29 cellular contexts compared by ENCODE assay signal in the genomic region with DNA sequence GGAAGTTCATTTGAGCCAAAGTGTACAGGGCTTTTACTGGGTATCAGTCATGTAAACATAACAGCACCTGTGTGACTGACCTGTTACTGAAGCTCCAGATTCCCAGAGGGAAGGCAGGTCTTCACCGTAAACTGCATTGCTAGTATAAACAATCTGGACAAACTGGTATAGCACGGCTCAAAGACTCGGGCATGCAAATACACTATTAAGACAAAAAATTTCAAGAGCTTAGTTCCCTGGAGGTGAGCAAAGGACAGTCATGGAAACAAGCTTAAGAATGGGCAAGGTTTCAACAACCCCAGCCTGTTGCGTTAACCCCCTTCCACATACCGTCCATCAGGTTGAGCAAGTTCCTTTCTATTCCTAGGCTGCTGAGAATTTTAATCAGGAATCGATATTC. TPM values are rescaled to one million over a fixed set of nuclear protein-coding genes. Genes with fewer than 3 reads are reported as not detected.
DNase-seq lines count a peak whose midpoint lies in the region; ATAC-seq, FAIRE-seq and TF ChIP-seq lines count a peak whose summit lies in the region.
"Had no signal": no experiment of that assay in that cellular context is flagged by ENCODE, and none has a peak within 500 bp of the region (broad histone marks: within the 10 kb centered on the region; RNA-seq: fewer than 3 reads in every experiment).

No MANE protein-coding gene starts in this region.

- H3K27me3 Mint-ChIP-seq in CD8-positive, alpha-beta T cell (ENCODE audit: low read depth), result no peaks in the 10 kb centered on the region
- H3K27me3 Mint-ChIP-seq: B cell, IgD-negative memory B cell had no signal

- H3K4me1 ChIP-seq in CD8-positive, alpha-beta T cell (ENCODE audit: insufficient read depth, low read length), result peaks cover 5% of the 10 kb centered on the region
- H3K4me1 ChIP-seq in prostate gland (replicated peaks) (no peaks in the 10 kb centered on the region), neuronal stem cell (ENCODE audit: control insufficient read depth in 2 of 2, insufficient read depth in 1 of 2, low read depth in 1 of 2, low read length in 2 of 2) (no peaks in the 10 kb centered on the region)

- H3K9ac ChIP-seq in neuronal stem cell (ENCODE audit: low read depth, low read length, poor library complexity), result no peak overlapping the region
- H3K9ac ChIP-seq: KMS-11, SK-N-SH had no signal

- TF ChIP-seq POLR2A in prostate gland (IDR thresholded peaks at IDR 0.05), result no peak

- no peak overlapping the region for H2BK15ac ChIP-seq in neuronal stem cell (ENCODE audit: low read length)

- POLR2A ChIA-PET in CD8-positive, alpha-beta T cell (lab: Charles Lee), result no interaction called here

- no peaks in the 10 kb centered on the region for H3K27me3 ChIP-seq in CD8-positive, alpha-beta T cell (ENCODE audit: insufficient read depth, low read length)
- H3K27me3 ChIP-seq in prostate gland (replicated peaks; ENCODE audit: insufficient read depth), result no peaks in the 10 kb centered on the region
- no peaks in the 10 kb centered on the region for H3K27me3 ChIP-seq in neuronal stem cell (ENCODE audit: control insufficient read depth in 3 of 3, insufficient read depth in 3 of 3, low read depth in 1 of 3, low read length in 3 of 3)

- H3K27ac ChIP-seq in CD8-positive, alpha-beta T cell (ENCODE audit: low read depth, low read length), result no peak overlapping the region
- H3K27ac ChIP-seq in epithelial cell of prostate, result no peak overlapping the region
- peak overlapping the region; percentile 28 to 47 for H3K27ac ChIP-seq in prostate gland
- no peak overlapping the region for H3K27ac ChIP-seq in neuronal stem cell (replicated peaks; ENCODE audit: low read length)
- H3K27ac ChIP-seq: KMS-11 had no signal

- intact Hi-C loops in CD8-positive, alpha-beta T cell (cut with DNase I, micrococcal nuclease), result no loop called here
- intact Hi-C loops in prostate gland (cut with DNase I), result no loop called here

- no peaks in the 10 kb centered on the region for H3K36me3 ChIP-seq in CD8-positive, alpha-beta T cell (ENCODE audit: insufficient read depth, low read length)
- H3K36me3 ChIP-seq in prostate gland (no peaks in the 10 kb centered on the region), neuronal stem cell (replicated peaks in 1 of 2; ENCODE audit: control insufficient read depth in 2 of 2, insufficient read depth in 2 of 2, low read length in 2 of 2) (peaks cover 2 to 37% of the 10 kb centered on the region in 2 donors)

- no peak for ATAC-seq in CD8-positive, alpha-beta T cell
- ATAC-seq in HG02981 (IDR thresholded peaks at IDR 0.05; ENCODE audit: unreplicated experiment), result no peak
- ATAC-seq: GM23338, Panc1 had no signal

- peaks cover 10% of the 10 kb centered on the region for H3K9me3 Mint-ChIP-seq in CD8-positive, alpha-beta T cell

- H2AFZ ChIP-seq in neuronal stem cell (ENCODE audit: low read length), result no peak overlapping the region
- H2AFZ ChIP-seq: GM23338 had no signal

- H4K91ac ChIP-seq in neuronal stem cell (ENCODE audit: low read depth, low read length, poor library complexity), result no peak overlapping the region

- peak; percentile 64 for FAIRE-seq in HTR-8/SVneo (lab: Jason Lieb, UNC)
- FAIRE-seq: GM18507 had no signal

- H2BK5ac ChIP-seq in neuronal stem cell (ENCODE audit: low read length), result no peak overlapping the region

- H3K36me3 Mint-ChIP-seq in CD8-positive, alpha-beta T cell, result peaks cover 57% of the 10 kb centered on the region

- no peak overlapping the region for H2BK120ac ChIP-seq in neuronal stem cell (ENCODE audit: low read depth, low read length)

- no peak overlapping the region for H3K4me2 ChIP-seq in neuronal stem cell (ENCODE audit: insufficient read depth, low read length, poor library complexity, severe bottlenecking)
- H3K4me2 ChIP-seq: GM23338, KMS-11, SK-N-SH had no signal

- H3K23ac ChIP-seq in neuronal stem cell (ENCODE audit: low read depth, low read length, poor library complexity), result no peak overlapping the region

- H2AK5ac ChIP-seq in neuronal stem cell (ENCODE audit: low read depth, low read length), result no peak overlapping the region

- TF ChIP-seq CTCF in CD8-positive, alpha-beta T cell (IDR thresholded peaks at IDR 0.05), result no peak
- TF ChIP-seq CTCF in prostate gland (IDR thresholded peaks at IDR 0.05), result no peak

- H3K4me3 Mint-ChIP-seq in CD8-positive, alpha-beta T cell, result no peak overlapping the region
- H3K4me3 Mint-ChIP-seq: B cell, CD14-positive monocyte, GM23338, H9 had no signal

- H3K4ac ChIP-seq in neuronal stem cell (ENCODE audit: low read length), result no peak overlapping the region

- no peak overlapping the region for H2BK12ac ChIP-seq in neuronal stem cell (ENCODE audit: low read length)

- 47% methylated on average over 6 of the region's 6 CpGs for WGBS in prostate gland
- no CpG with 5 or more reads among the region's 6 CpGs for WGBS in neuronal stem cell (ENCODE audit: extremely low coverage in 2 of 2, insufficient read length in 2 of 2, insufficient replicate concordance in 1 of 2), 2 donors

- peak overlapping the region; percentile 7 for H3K27ac Mint-ChIP-seq in CD8-positive, alpha-beta T cell
- H3K27ac Mint-ChIP-seq: B cell, CD14-positive monocyte, GM23338, H9, IgD-negative memory B cell had no signal

- no peak overlapping the region for H3K4me3 ChIP-seq in CD8-positive, alpha-beta T cell (ENCODE audit: low read depth, low read length)
- no peak overlapping the region for H3K4me3 ChIP-seq in prostate gland
- no peak overlapping the region for H3K4me3 ChIP-seq in neuronal stem cell (ENCODE audit: low read length in 2 of 2)
- H3K4me3 ChIP-seq: GM23338 had no signal

- no peak overlapping the region for H4K8ac ChIP-seq in neuronal stem cell (ENCODE audit: low read depth, low read length)

- peaks cover 29% of the 10 kb centered on the region for H3K4me1 Mint-ChIP-seq in CD8-positive, alpha-beta T cell (ENCODE audit: low read depth)
- H3K4me1 Mint-ChIP-seq: GM23338, H9 had no signal

- CTCF ChIA-PET in CD8-positive, alpha-beta T cell (lab: Charles Lee), result interaction anchor here (1.7 kb wide), 1 partner anchor 60 kb away, joined by 4 read pairs; no protein-coding TSS in a partner anchor

- no peak overlapping the region for H3K14ac ChIP-seq in neuronal stem cell (ENCODE audit: low read length)

- no peaks in the 10 kb centered on the region for H3K9me3 ChIP-seq in CD8-positive, alpha-beta T cell (ENCODE audit: low read length)
- H3K9me3 ChIP-seq in prostate gland, result no peaks in the 10 kb centered on the region
- H3K9me3 ChIP-seq in neuronal stem cell (replicated peaks in 1 of 2; ENCODE audit: control insufficient read depth in 2 of 2, insufficient read depth in 1 of 2, low read depth in 1 of 2, low read length in 2 of 2), result peaks cover 0 to 31% of the 10 kb centered on the region in 2 donors

- H3K18ac ChIP-seq in neuronal stem cell (ENCODE audit: low read length), result no peak overlapping the region

- no peaks in the 10 kb centered on the region for H3K79me1 ChIP-seq in neuronal stem cell (ENCODE audit: low read depth, low read length)

- no peak for DNase-seq in CD8-positive, alpha-beta T cell
- DNase-seq in HTR-8/SVneo (ENCODE audit: insufficient read length, low spot score) (no peak), epithelial cell of prostate (ENCODE audit: low read depth, low spot score) (peak; percentile 14), prostate gland (ENCODE audit: low spot score) (peak; percentile 45), neuronal stem cell (ENCODE audit: low spot score) (no peak), kidney glomerular epithelial cell (lab: John Stamatoyannopoulos, UW) (no peak), epidermal melanocyte (ENCODE audit: insufficient read length, low spot score) (no peak)
- DNase-seq: DMS153, DND-41, H9, NCI-H1092, NCI-H1417 treated with DMSO at 0.1 percent for 48 hours, NCI-H1694 treated with DMSO at 0.1 percent for 48 hours, NCI-H2081, NCI-H2171, NCI-H226, NCI-H510A, NCI-H69, SHP77 treated with DMSO at 0.1 percent for 48 hours, SK-N-SH, SW 1271 had no signal

RNA-seq across cellular contexts. Expression of a gene that starts 9.4 kb away (rescaled TPM):
- total RNA-seq in CD8-positive, alpha-beta T cell, result 10 to 100 TPM; 11.5 to 11.8 TPM
- total RNA-seq in prostate gland, result 10 to 100 TPM; 19.6 to 26.8 TPM
- polyA plus RNA-seq in neuronal stem cell (2013, experiment 1 of 2), result 14.8 TPM
- 15.5 TPM for polyA plus RNA-seq in neuronal stem cell (2013, experiment 2 of 2)

Comparison
In these comparisons a context has a peak if more than half of its experiments do, and no peak if none do; other contexts are left out.
1. DNase-seq: peak in epithelial cell of prostate (single experiment) and prostate gland (single experiment); none in CD8-positive, alpha-beta T cell (0 of 7), HTR-8/SVneo (single experiment), neuronal stem cell (single experiment), kidney glomerular epithelial cell (single experiment) and epidermal melanocyte (single experiment).
2. H3K27ac ChIP-seq: peak in prostate gland (2 of 2); none in CD8-positive, alpha-beta T cell (single experiment), epithelial cell of prostate (single experiment) and neuronal stem cell (single experiment).